Comparison of ENCODE assay signal across 1 cellular context in genomic region chr13:99101831-99102230, GRCh38.
A peak's percentile ranks its signal among the peaks of the same experiment; 100 is the strongest.
TF ChIP-seq lines count a peak whose summit lies in the region.

No MANE protein-coding gene starts in this region.

TF ChIP-seq in K562, 482 proteins besides CTCF, POLR2A, EP300 and RAD21 (continued from another document):
- TF ChIP-seq MGA (IDR thresholded peaks at IDR 0.05): peak; percentile 15; the same call in 1 of the 2 replicates
- 0 out of 4 replicates have a peak, but pooled peaks of 1 of the 2 experiments have one; percentile 19 for TF ChIP-seq MNT (conservative IDR thresholded peaks at IDR 0.05)
